Comparison of ENCODE assay signal across 8 cellular contexts in genomic region chr15:66690912-66691311, GRCh38. TPM values are rescaled to one million over a fixed set of nuclear protein-coding genes. Genes with fewer than 3 reads are reported as not detected.
A peak's percentile ranks its signal among the peaks of the same experiment; 100 is the strongest.
DNase-seq lines count a peak whose midpoint lies in the region; ATAC-seq and TF ChIP-seq lines count a peak whose summit lies in the region.
"Not testable (repeated sequence)": the region's sequence is repeated elsewhere in the genome, so short reads cannot be mapped to it uniquely, and the experiment has no call there.
"Had no signal": no experiment of that assay in that cellular context is flagged by ENCODE, and none has a peak within 500 bp of the region (broad histone marks: within the 10 kb centered on the region; RNA-seq: fewer than 3 reads in every experiment).

No MANE protein-coding gene starts in this region.

- not testable (repeated sequence) for DNase-seq in CD4-positive, alpha-beta T cell; H9; activated B cell treated with CpG ODN at 0.5 μM for 24 hours; activated T-cell treated with anti-CD3 and anti-CD28 coated beads, Interleukin-2, amount 50 U/mL, for 24 hours; endodermal cell

- H3K4ac ChIP-seq in H9 (ENCODE audit: low read depth, low read length), result not testable (repeated sequence)

- not testable (repeated sequence) for H3K56ac ChIP-seq in H9 (ENCODE audit: insufficient read length, low read depth, low read length)

- not testable (repeated sequence) for H3K23ac ChIP-seq in H9 (ENCODE audit: insufficient read length, low read depth, low read length)

- H3K4me3 ChIP-seq in endodermal cell (ENCODE audit: low read length), result not testable (repeated sequence)

- H3T11ph ChIP-seq in H9 (ENCODE audit: low read length), result not testable (repeated sequence)

- not testable (repeated sequence) for H4K5ac ChIP-seq in H9 (ENCODE audit: insufficient read length, low read depth, low read length)

- H3K27me3 ChIP-seq in CD4-positive, alpha-beta T cell (ENCODE audit: control insufficient read depth, insufficient read depth, low read length); H9 (ENCODE audit: insufficient read depth, low read length); endodermal cell (ENCODE audit: control insufficient read depth, insufficient read depth, low read length, poor library complexity, severe bottlenecking): not testable (repeated sequence)

- H3K36me3 ChIP-seq in endodermal cell (ENCODE audit: control insufficient read depth, insufficient read depth, low read length), result not testable (repeated sequence)

- WGBS in H9 (ENCODE audit: extremely low coverage, insufficient read length, low lambda C conversion rate), result no CpG with 5 or more reads among the region's 7 CpGs
- WGBS in endodermal cell (ENCODE audit: insufficient coverage in 1 of 2, insufficient read length in 1 of 2), 2 experiments, result 94 to 100% methylated on average over 1 to 3 of the region's 7 CpGs

- H3K27me3 Mint-ChIP-seq in CD4-positive, alpha-beta T cell; H9 (ENCODE audit: low read depth); activated B cell treated with CpG ODN at 0.5 μM for 24 hours; activated T-cell treated with anti-CD3 and anti-CD28 coated beads, Interleukin-2, amount 50 U/mL, for 24 hours; activated naive CD4-positive, alpha-beta T cell treated with anti-CD3 and anti-CD28 coated beads, Interleukin-2, amount 50 U/mL, for 24 hours; endodermal cell (ENCODE audit: insufficient read depth); stimulated activated naive CD8-positive, alpha-beta T cell treated with anti-CD3 and anti-CD28 coated beads, Interleukin-15, Interleukin-2, amounts not matched to agents 100 ng/mL and 50 ng/mL, for 24 hours: not testable (repeated sequence)

- H3K27ac Mint-ChIP-seq in CD4-positive, alpha-beta T cell, result peak overlapping the region; percentile 92
- H3K27ac Mint-ChIP-seq in H9 (peak overlapping the region in 2 of 3 experiments; percentile 36 to 61; a peak in 1 of 7 replicates), activated B cell treated with CpG ODN at 0.5 μM for 24 hours (peak overlapping the region; percentile 56), endodermal cell (peak overlapping the region; percentile 98)
- H3K27ac Mint-ChIP-seq in activated T-cell treated with anti-CD3 and anti-CD28 coated beads, Interleukin-2, amount 50 U/mL, for 24 hours, result peak overlapping the region; percentile 23
- peak overlapping the region; percentile 47 for H3K27ac Mint-ChIP-seq in activated naive CD4-positive, alpha-beta T cell treated with anti-CD3 and anti-CD28 coated beads, Interleukin-2, amount 50 U/mL, for 24 hours
- peak overlapping the region; percentile 45 for H3K27ac Mint-ChIP-seq in stimulated activated naive CD8-positive, alpha-beta T cell treated with anti-CD3 and anti-CD28 coated beads, Interleukin-15, Interleukin-2, amounts not matched to agents 100 ng/mL and 50 ng/mL, for 24 hours

- not testable (repeated sequence) for ATAC-seq in CD4-positive, alpha-beta T cell (ENCODE audit: poor library complexity); activated B cell treated with CpG ODN at 0.5 μM for 24 hours (ENCODE audit: low read depth)

- H3K18ac ChIP-seq in H9 (ENCODE audit: insufficient read length, low read depth, low read length), result not testable (repeated sequence)

- H2BK20ac ChIP-seq in H9 (ENCODE audit: low read depth, low read length, poor library complexity, severe bottlenecking), result not testable (repeated sequence)

- not testable (repeated sequence) for H3K14ac ChIP-seq in H9 (ENCODE audit: insufficient read depth, low read length)

- not testable (repeated sequence) for H3K79me2 ChIP-seq in H9 (ENCODE audit: insufficient read depth, low read length)

- not testable (repeated sequence) for H3K27ac ChIP-seq in CD4-positive, alpha-beta T cell (ENCODE audit: low read depth, low read length); H9 (ENCODE audit: insufficient read length, low read depth, low read length); endodermal cell (ENCODE audit: low read depth, low read length)

- not testable (repeated sequence) for H2BK120ac ChIP-seq in H9 (ENCODE audit: low read depth, low read length, poor library complexity, severe bottlenecking)

- H3K36me3 Mint-ChIP-seq in CD4-positive, alpha-beta T cell (ENCODE audit: low read depth); H9 (ENCODE audit: insufficient read depth in 1 of 3, low read depth in 3 of 3); activated B cell treated with CpG ODN at 0.5 μM for 24 hours (ENCODE audit: low read depth); activated T-cell treated with anti-CD3 and anti-CD28 coated beads, Interleukin-2, amount 50 U/mL, for 24 hours (ENCODE audit: low read depth); activated naive CD4-positive, alpha-beta T cell treated with anti-CD3 and anti-CD28 coated beads, Interleukin-2, amount 50 U/mL, for 24 hours; endodermal cell (ENCODE audit: low read depth); stimulated activated naive CD8-positive, alpha-beta T cell treated with anti-CD3 and anti-CD28 coated beads, Interleukin-15, Interleukin-2, amounts not matched to agents 100 ng/mL and 50 ng/mL, for 24 hours (ENCODE audit: low read depth): not testable (repeated sequence)

- not testable (repeated sequence) for H4K20me1 ChIP-seq in H9 (ENCODE audit: control insufficient read depth, insufficient read depth, insufficient read length)

- POLR2A ChIA-PET in CD4-positive, alpha-beta T cell (lab: Charles Lee), result not testable (repeated sequence)
- POLR2A ChIA-PET in activated B cell treated with CpG ODN at 0.5 μM for 24 hours (lab: Charles Lee), result interaction anchor here (2.0 kb wide), 1 partner anchor 10 kb away, joined by 6 read pairs; no protein-coding TSS in a partner anchor

- H3K4me3 Mint-ChIP-seq in CD4-positive, alpha-beta T cell; H9; activated B cell treated with CpG ODN at 0.5 μM for 24 hours; activated T-cell treated with anti-CD3 and anti-CD28 coated beads, Interleukin-2, amount 50 U/mL, for 24 hours; activated naive CD4-positive, alpha-beta T cell treated with anti-CD3 and anti-CD28 coated beads, Interleukin-2, amount 50 U/mL, for 24 hours; endodermal cell; stimulated activated naive CD8-positive, alpha-beta T cell treated with anti-CD3 and anti-CD28 coated beads, Interleukin-15, Interleukin-2, amounts not matched to agents 100 ng/mL and 50 ng/mL, for 24 hours: not testable (repeated sequence)

- H4K8ac ChIP-seq in H9 (replicated peaks; ENCODE audit: insufficient read length, low read depth, low read length), result not testable (repeated sequence)

- H4K91ac ChIP-seq in H9 (ENCODE audit: insufficient read length, low read depth, low read length), result not testable (repeated sequence)

- CTCF ChIA-PET in CD4-positive, alpha-beta T cell (lab: Charles Lee), result not testable (repeated sequence)
- CTCF ChIA-PET in activated B cell treated with CpG ODN at 0.5 μM for 24 hours (lab: Charles Lee), result interaction anchor here (1.5 kb wide), 1 partner anchor 72 kb away, joined by 3 read pairs; no protein-coding TSS in a partner anchor

- H3K9me3 ChIP-seq in CD4-positive, alpha-beta T cell (ENCODE audit: control insufficient read depth, low read length); H9 (ENCODE audit: control insufficient read depth, low read depth, low read length); endodermal cell (ENCODE audit: control insufficient read depth, low read length): not testable (repeated sequence)

- H3K9me3 Mint-ChIP-seq in CD4-positive, alpha-beta T cell; H9; activated B cell treated with CpG ODN at 0.5 μM for 24 hours; activated T-cell treated with anti-CD3 and anti-CD28 coated beads, Interleukin-2, amount 50 U/mL, for 24 hours; activated naive CD4-positive, alpha-beta T cell treated with anti-CD3 and anti-CD28 coated beads, Interleukin-2, amount 50 U/mL, for 24 hours; endodermal cell; stimulated activated naive CD8-positive, alpha-beta T cell treated with anti-CD3 and anti-CD28 coated beads, Interleukin-15, Interleukin-2, amounts not matched to agents 100 ng/mL and 50 ng/mL, for 24 hours: not testable (repeated sequence)

- not testable (repeated sequence) for H2BK15ac ChIP-seq in H9 (ENCODE audit: low read depth, low read length)

- not testable (repeated sequence) for H2AFZ ChIP-seq in H9 (ENCODE audit: low read length)

- not testable (repeated sequence) for H3K4me2 ChIP-seq in H9 (ENCODE audit: insufficient read depth, insufficient read length, low read length)

- H3K4me1 Mint-ChIP-seq in CD4-positive, alpha-beta T cell (ENCODE audit: low read depth), result peaks cover 35% of the 10 kb centered on the region
- not testable (repeated sequence) for H3K4me1 Mint-ChIP-seq in H9
- H3K4me1 Mint-ChIP-seq in activated B cell treated with CpG ODN at 0.5 μM for 24 hours, result peaks cover 33% of the 10 kb centered on the region
- peaks cover 11% of the 10 kb centered on the region for H3K4me1 Mint-ChIP-seq in activated T-cell treated with anti-CD3 and anti-CD28 coated beads, Interleukin-2, amount 50 U/mL, for 24 hours (ENCODE audit: low read depth)
- peaks cover 28% of the 10 kb centered on the region for H3K4me1 Mint-ChIP-seq in activated naive CD4-positive, alpha-beta T cell treated with anti-CD3 and anti-CD28 coated beads, Interleukin-2, amount 50 U/mL, for 24 hours
- H3K4me1 Mint-ChIP-seq in endodermal cell, result peaks cover 37% of the 10 kb centered on the region
- peaks cover 14% of the 10 kb centered on the region for H3K4me1 Mint-ChIP-seq in stimulated activated naive CD8-positive, alpha-beta T cell treated with anti-CD3 and anti-CD28 coated beads, Interleukin-15, Interleukin-2, amounts not matched to agents 100 ng/mL and 50 ng/mL, for 24 hours (ENCODE audit: low read depth)

- not testable (repeated sequence) for H3K23me2 ChIP-seq in H9 (ENCODE audit: insufficient read length, low read depth, low read length, poor library complexity, severe bottlenecking)

- H2BK12ac ChIP-seq in H9 (ENCODE audit: insufficient read length, low read depth, low read length), result not testable (repeated sequence)

- H2BK5ac ChIP-seq in H9 (ENCODE audit: insufficient read length, low read length), result not testable (repeated sequence)

- not testable (repeated sequence) for H2AK5ac ChIP-seq in H9 (ENCODE audit: insufficient read length, low read length)

- intact Hi-C loops in CD4-positive, alpha-beta T cell (cut with DNase I, micrococcal nuclease), result loop anchor here in 1 of 2 experiments (1.0 kb wide), 1 partner anchor 28 kb away; no protein-coding TSS in a partner anchor
- intact Hi-C loops in activated B cell treated with CpG ODN at 0.5 μM for 24 hours (cut with micrococcal nuclease), result not testable (repeated sequence)

- not testable (repeated sequence) for TF ChIP-seq CTCF in CD4-positive, alpha-beta T cell (IDR thresholded peaks at IDR 0.05); H9 (conservative IDR thresholded peaks at IDR 0.05); activated B cell treated with CpG ODN at 0.5 μM for 24 hours (IDR thresholded peaks at IDR 0.05); endodermal cell (conservative IDR thresholded peaks at IDR 0.05)

- not testable (repeated sequence) for H3K79me1 ChIP-seq in H9 (ENCODE audit: insufficient read depth, low read depth, low read length, poor library complexity, severe bottlenecking)

- H3K9ac ChIP-seq in H9 (ENCODE audit: extremely low read depth, insufficient read length, low read length), result not testable (repeated sequence)
- peak overlapping the region; percentile 81 for H3K9ac ChIP-seq in endodermal cell (ENCODE audit: extremely low read depth, low read length, poor library complexity, severe bottlenecking)

- not testable (repeated sequence) for H3K4me1 ChIP-seq in H9 (ENCODE audit: insufficient read depth, low read length)
- peaks cover 20% of the 10 kb centered on the region for H3K4me1 ChIP-seq in endodermal cell (ENCODE audit: control insufficient read depth, insufficient read depth, low read length)

RNA-seq across cellular contexts. Expression of gene SMAD6, which starts 11.1 kb away (rescaled TPM):
- under 1 TPM; 0.59 to 0.69 TPM for total RNA-seq in CD4-positive, alpha-beta T cell
- total RNA-seq in H9 (2021), result 6.0 and 6.8 TPM in 2 replicates
- total RNA-seq in activated B cell treated with CpG ODN at 0.5 μM for 24 hours, result 0.04 and 0.05 TPM in 2 replicates
- 100 to 1,000 TPM; 190 to 213 TPM for total RNA-seq in endodermal cell
- 16.0 TPM for polyA plus RNA-seq in endodermal cell (2013, experiment 1 of 2)
- polyA plus RNA-seq in endodermal cell (2013, experiment 2 of 2), result 17.3 TPM
- polyA plus RNA-seq: CD4-positive, alpha-beta memory T cell had no signal

Comparison
In these comparisons a context has a peak if more than half of its experiments do, and no peak if none do; other contexts are left out.
1. H3K27ac Mint-ChIP-seq: peak in every context shown above with its lines; median percentile 98 in endodermal cell; 92 in CD4-positive, alpha-beta T cell; 56 in activated B cell treated with CpG ODN at 0.5 μM for 24 hours; 48 in H9; 47 in activated naive CD4-positive, alpha-beta T cell treated with anti-CD3 and anti-CD28 coated beads, Interleukin-2, amount 50 U/mL, for 24 hours; 45 in stimulated activated naive CD8-positive, alpha-beta T cell treated with anti-CD3 and anti-CD28 coated beads, Interleukin-15, Interleukin-2, amounts not matched to agents 100 ng/mL and 50 ng/mL, for 24 hours; 23 in activated T-cell treated with anti-CD3 and anti-CD28 coated beads, Interleukin-2, amount 50 U/mL, for 24 hours.
2. RNA of gene SMAD6, which starts 11.1 kb away (total RNA-seq): 190 to 213 TPM in endodermal cell; 6.0 to 6.8 TPM in H9, 0.59 to 0.69 TPM in CD4-positive, alpha-beta T cell and 0.04 to 0.05 TPM in activated B cell treated with CpG ODN at 0.5 μM for 24 hours; every median in the first group is over 10 times any median in the second.